In genomic region chr5:13249854-13250253, GRCh38 we compare ENCODE assay signal across 9 cellular contexts.
"Had no signal": no experiment of that assay in that cellular context is flagged by ENCODE, and none has a peak within 500 bp of the region (broad histone marks: within the 10 kb centered on the region; RNA-seq: fewer than 3 reads in every experiment).

No MANE protein-coding gene starts in this region.

- ATAC-seq: activated CD4-positive, CD25-positive, alpha-beta regulatory T cell treated with anti-CD3 and anti-CD28 coated beads, Interleukin-2, amount 50 U/mL, for 24 hours; activated T-cell treated with anti-CD3 and anti-CD28 coated beads, Interleukin-2, amount 50 U/mL, for 4 hours had no signal

- DNase-seq: activated CD4-positive, alpha-beta T cell treated with anti-CD3 and anti-CD28 coated beads, Interleukin-2, amount 50 U/mL, for 4 hours; activated gamma-delta T cell; activated naive CD8-positive, alpha-beta T cell treated with anti-CD3 and anti-CD28 coated beads for 36 hours; activated T-cell treated with anti-CD3 and anti-CD28 coated beads, Interleukin-2, amount 50 U/mL, for 4 hours; dorsolateral prefrontal cortex; pancreas had no signal

- H3K4me1 ChIP-seq: tibial nerve had no signal

- H3K27ac ChIP-seq: dorsolateral prefrontal cortex, pancreas, skin epidermis, tibial nerve had no signal

- H3K4me3 ChIP-seq: dorsolateral prefrontal cortex, pancreas, skin epidermis, tibial nerve had no signal

- FAIRE-seq: pancreas had no signal

- H3K27me3 ChIP-seq: dorsolateral prefrontal cortex, pancreas, tibial nerve had no signal

- H3K9me3 ChIP-seq: pancreas, tibial nerve had no signal

- H3K36me3 ChIP-seq: pancreas, tibial nerve had no signal
